Comparison of ENCODE assay signal across 23 cellular contexts in the genomic region with DNA sequence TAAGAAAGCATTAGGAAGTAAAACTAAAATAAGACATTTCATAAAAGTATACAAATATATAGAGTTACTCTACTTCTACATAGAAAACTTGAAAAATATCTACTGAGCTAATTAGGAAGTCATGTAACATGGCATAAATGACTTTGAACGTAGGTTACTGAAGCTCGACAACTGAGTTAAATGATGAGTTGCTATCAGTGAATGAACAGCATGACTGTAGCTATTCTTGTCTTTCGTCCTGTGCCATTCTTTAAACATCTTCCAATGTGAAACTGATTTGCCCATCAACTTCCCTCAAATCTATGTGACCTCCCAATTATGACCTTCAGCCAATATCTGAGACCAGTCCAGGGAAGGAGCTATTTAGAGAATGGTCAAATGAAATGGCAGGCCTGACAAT.
DNase-seq lines count a peak whose midpoint lies in the region; ATAC-seq, FAIRE-seq and TF ChIP-seq lines count a peak whose summit lies in the region.
"Had no signal": no experiment of that assay in that cellular context is flagged by ENCODE, and none has a peak within 500 bp of the region (broad histone marks: within the 10 kb centered on the region; RNA-seq: fewer than 3 reads in every experiment).

No MANE protein-coding gene starts in this region.

- WGBS in A549 (ENCODE audit: missing lambda C conversion rate): 90% methylated on average over 3 of the region's 3 CpGs

- TF ChIP-seq EP300 in A549 (IDR thresholded peaks at IDR 0.05): no peak

- intact Hi-C loops in Right ventricle myocardium superior (cut with DNase I): no loop called here
- intact Hi-C loops in left ventricle myocardium superior (cut with micrococcal nuclease): no loop called here
- intact Hi-C loops in cardiac septum (cut with DNase I): no loop called here

- no peak for TF ChIP-seq POLR2A in A549 (IDR thresholded peaks at IDR 0.05; ENCODE audit: low read length)

- no peaks in the 10 kb centered on the region for H3K36me3 ChIP-seq in right atrium auricular region
- H3K36me3 ChIP-seq: BLaER1 treated with 17β-estradiol and CSF1 and Interleukin-3, amounts not matched to agents 10 nM and 100 nM had no signal

- H3K4me3 ChIP-seq in right atrium auricular region (no peak overlapping the region), A549 (no peak overlapping the region)
- H3K4me3 ChIP-seq: BLaER1 treated with 17β-estradiol and CSF1 and Interleukin-3, amounts not matched to agents 10 nM and 100 nM had no signal

- CTCF ChIA-PET in A549 (lab: Yijun Ruan, JAX): interaction anchor here (0.5 to 1.0 kb wide), 2 partner anchors 10 to 242 kb away, joined by 3 read pairs; no protein-coding TSS in a partner anchor

- ATAC-seq in Right ventricle myocardium superior (ENCODE audit: poor library complexity) (peak; percentile 46), left ventricle myocardium superior (peak; percentile 64), A549 (no peak), GM18502 (IDR thresholded peaks at IDR 0.05; ENCODE audit: poor library complexity, unreplicated experiment) (no peak)
- ATAC-seq: CD8-positive, alpha-beta T cell had no signal

- H3K27me3 ChIP-seq in right atrium auricular region: no peaks in the 10 kb centered on the region
- H3K27me3 ChIP-seq: BLaER1 treated with 17β-estradiol and CSF1 and Interleukin-3, amounts not matched to agents 10 nM and 100 nM had no signal

- TF ChIP-seq RAD21 in A549 (conservative IDR thresholded peaks at IDR 0.05 in 1 of 2, IDR thresholded peaks at IDR 0.05 in 1 of 2): no peak

- no peaks in the 10 kb centered on the region for H3K4me1 ChIP-seq in right atrium auricular region
- H3K4me1 ChIP-seq in A549: no peaks in the 10 kb centered on the region
- H3K4me1 ChIP-seq: Caco-2 had no signal

- H3K9me3 ChIP-seq in right atrium auricular region: no peaks in the 10 kb centered on the region
- H3K9me3 ChIP-seq in A549: no peaks in the 10 kb centered on the region
- H3K9me3 ChIP-seq: BLaER1 treated with 17β-estradiol and CSF1 and Interleukin-3, amounts not matched to agents 10 nM and 100 nM; Caco-2 had no signal

- TF ChIP-seq CTCF in right atrium auricular region (IDR thresholded peaks at IDR 0.05) (no peak), A549 (IDR thresholded peaks at IDR 0.05) (no peak)

- no peak overlapping the region for H3K4me2 ChIP-seq in A549
- H3K4me2 ChIP-seq: BLaER1 treated with 17β-estradiol and CSF1 and Interleukin-3, amounts not matched to agents 10 nM and 100 nM had no signal

- FAIRE-seq in A549 (lab: Jason Lieb, UNC): peak; percentile 67
- FAIRE-seq: A204.1, D721Med, G401.6, GM12891, GM18507 had no signal

- DNase-seq in Right ventricle myocardium superior: no peak
- no peak for DNase-seq in right atrium auricular region (ENCODE audit: low spot score)
- no peak for DNase-seq in left ventricle myocardium superior
- DNase-seq in cardiac septum (ENCODE audit: low spot score): no peak
- no peak for DNase-seq in A549 (ENCODE audit: low read depth in 1 of 2, low spot score in 1 of 2)
- peak; percentile 6 for DNase-seq in MV-4-11 (lab: John Stamatoyannopoulos, UW)
- DNase-seq in HT-29 (ENCODE audit: low spot score): no peak
- DNase-seq: 8988T; AML-193; Caco-2; Calu3; CD4-positive, alpha-beta T cell; CD8-positive, alpha-beta T cell; DMS79 treated with DMSO at 0.1 percent for 48 hours; GF-D8 had no signal

- POLR2A ChIA-PET in A549 (lab: Yijun Ruan, JAX): no interaction called here

- H3K27ac ChIP-seq in right atrium auricular region: peak overlapping the region in 1 of 2 donors; percentile 44
- H3K27ac ChIP-seq in A549: no peak overlapping the region
- H3K27ac ChIP-seq: BLaER1 treated with 17β-estradiol and CSF1 and Interleukin-3, amounts not matched to agents 10 nM and 100 nM; C4-2B had no signal

TF ChIP-seq in A549, 52 proteins besides CTCF, POLR2A, EP300 and RAD21:
- TF ChIP-seq, protein P1, sequence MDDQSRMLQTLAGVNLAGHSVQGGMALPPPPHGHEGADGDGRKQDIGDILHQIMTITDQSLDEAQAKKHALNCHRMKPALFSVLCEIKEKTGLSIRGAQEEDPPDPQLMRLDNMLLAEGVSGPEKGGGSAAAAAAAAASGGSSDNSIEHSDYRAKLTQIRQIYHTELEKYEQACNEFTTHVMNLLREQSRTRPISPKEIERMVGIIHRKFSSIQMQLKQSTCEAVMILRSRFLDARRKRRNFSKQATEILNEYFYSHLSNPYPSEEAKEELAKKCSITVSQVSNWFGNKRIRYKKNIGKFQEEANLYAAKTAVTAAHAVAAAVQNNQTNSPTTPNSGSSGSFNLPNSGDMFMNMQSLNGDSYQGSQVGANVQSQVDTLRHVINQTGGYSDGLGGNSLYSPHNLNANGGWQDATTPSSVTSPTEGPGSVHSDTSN (IDR thresholded peaks at IDR 0.05): no peak
- TF ChIP-seq SMC3 (IDR thresholded peaks at IDR 0.05): no peak
- no peak for TF ChIP-seq CEBPB (IDR thresholded peaks at IDR 0.05)
- TF ChIP-seq, protein P2, sequence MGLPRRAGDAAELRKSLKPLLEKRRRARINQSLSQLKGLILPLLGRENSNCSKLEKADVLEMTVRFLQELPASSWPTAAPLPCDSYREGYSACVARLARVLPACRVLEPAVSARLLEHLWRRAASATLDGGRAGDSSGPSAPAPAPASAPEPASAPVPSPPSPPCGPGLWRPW (IDR thresholded peaks at IDR 0.05): no peak
- TF ChIP-seq TP53 (CRISPR knock-in tag; IDR thresholded peaks at IDR 0.05): no peak
- TF ChIP-seq HEYL (CRISPR knock-in tag; IDR thresholded peaks at IDR 0.05): no peak
- TF ChIP-seq KDM1A (IDR thresholded peaks at IDR 0.05; ENCODE audit: low read depth): no peak
- TF ChIP-seq ZSCAN20 (CRISPR knock-in tag; IDR thresholded peaks at IDR 0.05): no peak
- no peak for TF ChIP-seq SREBF2 (IDR thresholded peaks at IDR 0.05)
- TF ChIP-seq BHLHE40 (IDR thresholded peaks at IDR 0.05; ENCODE audit: low read depth, low read length): no peak
- no peak for TF ChIP-seq FOSB (CRISPR knock-in tag; IDR thresholded peaks at IDR 0.05)
- no peak for TF ChIP-seq CBX2 (IDR thresholded peaks at IDR 0.05; ENCODE audit: borderline replicate concordance, low read depth)
- TF ChIP-seq MAFK (IDR thresholded peaks at IDR 0.05; ENCODE audit: partially characterized antibody): no peak
- TF ChIP-seq HMGXB4 (CRISPR knock-in tag; IDR thresholded peaks at IDR 0.05; ENCODE audit: borderline replicate concordance): no peak
- TF ChIP-seq TFCP2L1 (CRISPR knock-in tag; IDR thresholded peaks at IDR 0.05): no peak
- TF ChIP-seq ESRRA (IDR thresholded peaks at IDR 0.05; ENCODE audit: borderline replicate concordance, low read length): no peak
- TF ChIP-seq MYC (IDR thresholded peaks at IDR 0.05; ENCODE audit: borderline replicate concordance, low read length): no peak
- no peak for TF ChIP-seq FOXS1 (CRISPR knock-in tag; IDR thresholded peaks at IDR 0.05)
- TF ChIP-seq HOXB13 (CRISPR knock-in tag; IDR thresholded peaks at IDR 0.05; ENCODE audit: low read depth): no peak

Comparison
In these comparisons a context has a peak if more than half of its experiments do, and no peak if none do; other contexts are left out.
1. ATAC-seq: peak in Right ventricle myocardium superior (single experiment) and left ventricle myocardium superior (single experiment); none in A549 (0 of 2) and GM18502 (single experiment).